Comparison of ENCODE assay signal across 13 cellular contexts in genomic region chr1:211697356-211697755, GRCh38.
DNase-seq lines count a peak whose midpoint lies in the region; ATAC-seq and TF ChIP-seq lines count a peak whose summit lies in the region.
"Had no signal": no experiment of that assay in that cellular context is flagged by ENCODE, and none has a peak within 500 bp of the region (broad histone marks: within the 10 kb centered on the region; RNA-seq: fewer than 3 reads in every experiment).

No MANE protein-coding gene starts in this region.

- DNase-seq in GM12864 (ENCODE audit: low read depth) (peak; percentile 41), NCI-H345 treated with DMSO at 0.1 percent for 48 hours (lab: John Stamatoyannopoulos, UW; ENCODE audit: unreplicated experiment) (peak; percentile 50), NCI-H2227 treated with DMSO at 0.1 percent for 48 hours (lab: John Stamatoyannopoulos, UW) (no peak), brain microvascular endothelial cell (no peak), NCI-H2227 (lab: John Stamatoyannopoulos, UW; ENCODE audit: unreplicated experiment) (no peak), nucleus accumbens (lab: John Stamatoyannopoulos, UW) (no peak)
- DNase-seq: activated naive CD8-positive, alpha-beta T cell treated with anti-CD3 and anti-CD28 coated beads for 36 hours; DMS79; IMR-90; T-helper 1 cell had no signal

- H3K27ac ChIP-seq in brain microvascular endothelial cell: no peak overlapping the region
- H3K27ac ChIP-seq: vagina had no signal

- H3K4me3 ChIP-seq in GM12864 (ENCODE audit: low read depth, low read length): no peak overlapping the region
- H3K4me3 ChIP-seq in brain microvascular endothelial cell (ENCODE audit: low read depth, low read length): no peak overlapping the region
- H3K4me3 ChIP-seq: vagina had no signal

- no peak for TF ChIP-seq CTCF in GM12864 (IDR thresholded peaks at IDR 0.05; ENCODE audit: low read depth, low read length, missing control alignments)
- no peak for TF ChIP-seq CTCF in brain microvascular endothelial cell (IDR thresholded peaks at IDR 0.05; ENCODE audit: low read depth, low read length, missing control alignments)

- in situ Hi-C loops in brain microvascular endothelial cell (cut with HindIII; ENCODE audit: low pct_ligation_motif_present, low sequenced_read_pairs): no loop called here

- no peaks in the 10 kb centered on the region for H3K36me3 ChIP-seq in brain microvascular endothelial cell (replicated peaks)
- H3K36me3 ChIP-seq: vagina had no signal

- ATAC-seq in GM19452 (IDR thresholded peaks at IDR 0.05; ENCODE audit: unreplicated experiment) (peak; percentile 79), HG03060 (IDR thresholded peaks at IDR 0.05; ENCODE audit: low read depth, unreplicated experiment) (peak; percentile 71)

- no peaks in the 10 kb centered on the region for H3K27me3 ChIP-seq in brain microvascular endothelial cell (replicated peaks)
- H3K27me3 ChIP-seq: vagina had no signal

Comparison
In these comparisons a context has a peak if more than half of its experiments do, and no peak if none do; other contexts are left out.
1. DNase-seq: peak in GM12864 (single experiment) and NCI-H345 treated with DMSO at 0.1 percent for 48 hours (single experiment); none in NCI-H2227 treated with DMSO at 0.1 percent for 48 hours (single experiment), brain microvascular endothelial cell (single experiment), NCI-H2227 (single experiment) and nucleus accumbens (0 of 56).